Comparison of ENCODE assay signal across 8 cellular contexts in genomic region chr20:380763-381580, GRCh38. TPM values are rescaled to one million over a fixed set of nuclear protein-coding genes. Genes with fewer than 3 reads are reported as not detected.
DNase-seq lines count a peak whose midpoint lies in the region; ATAC-seq and TF ChIP-seq lines count a peak whose summit lies in the region.

No MANE protein-coding gene starts in this region.

- DNase-seq in NOMO-1 treated with DMSO at 0.1 percent for 48 hours (lab: John Stamatoyannopoulos, UW; ENCODE audit: unreplicated experiment), result peak; percentile 34
- DNase-seq in NOMO-1 treated with dmso at 0.1 percent for 144 hours (lab: John Stamatoyannopoulos, UW; ENCODE audit: unreplicated experiment), result no peak
- peak; percentile 82 for DNase-seq in NCI-H2227 (lab: John Stamatoyannopoulos, UW; ENCODE audit: unreplicated experiment)
- peak; percentile 76 to 81 for DNase-seq in activated CD4-positive, alpha-beta T cell treated with anti-CD3 and anti-CD28 coated beads, Interleukin-2, amount 50 U/mL, for 48 hours
- peak in 2 of 3 donors; percentile 16 to 22 for DNase-seq in effector memory CD4-positive, alpha-beta T cell
- DNase-seq in mesothelial cell of epicardium (ENCODE audit: low spot score in 2 of 2, unreplicated experiment in 2 of 2), result peak in 1 of 2 experiments; percentile 70
- peak; percentile 26 for DNase-seq in stimulated activated CD8-positive, alpha-beta memory T cell treated with anti-CD3 and anti-CD28 coated beads, Interleukin-7, amount 100 ng/mL, for 24 hours (ENCODE audit: low read depth)

- ATAC-seq in HG02852 (IDR thresholded peaks at IDR 0.05; ENCODE audit: unreplicated experiment), result peak; percentile 51

- peaks cover 2% of the 10 kb centered on the region for H3K4me1 Mint-ChIP-seq in mesothelial cell of epicardium

- H3K4me3 Mint-ChIP-seq in mesothelial cell of epicardium, result peak overlapping the region; percentile 68

- H3K36me3 ChIP-seq in effector memory CD4-positive, alpha-beta T cell (ENCODE audit: control insufficient read depth, insufficient read depth, low read length), result no peaks in the 10 kb centered on the region

- H3K27me3 Mint-ChIP-seq in mesothelial cell of epicardium (ENCODE audit: low read depth), result no peaks in the 10 kb centered on the region

- H3K4me3 ChIP-seq in effector memory CD4-positive, alpha-beta T cell (ENCODE audit: insufficient read depth, low read depth, low read length, poor library complexity, severe bottlenecking), result peak overlapping the region; percentile 73

- TF ChIP-seq CTCF in mesothelial cell of epicardium (IDR thresholded peaks at IDR 0.05; ENCODE audit: unreplicated experiment), result no peak

- no peaks in the 10 kb centered on the region for H3K36me3 Mint-ChIP-seq in mesothelial cell of epicardium

- no peak overlapping the region for H3K27ac Mint-ChIP-seq in mesothelial cell of epicardium

- H3K9me3 Mint-ChIP-seq in mesothelial cell of epicardium, result no peaks in the 10 kb centered on the region

- H3K4me1 ChIP-seq in effector memory CD4-positive, alpha-beta T cell (ENCODE audit: control insufficient read depth, insufficient read depth, low read length, poor library complexity, severe bottlenecking), result no peaks in the 10 kb centered on the region

- H3K27ac ChIP-seq in effector memory CD4-positive, alpha-beta T cell (ENCODE audit: insufficient read depth, low read length, poor library complexity, severe bottlenecking), result peak overlapping the region; percentile 53

- no peaks in the 10 kb centered on the region for H3K9me3 ChIP-seq in effector memory CD4-positive, alpha-beta T cell (ENCODE audit: control insufficient read depth, low read length)

- no peaks in the 10 kb centered on the region for H3K27me3 ChIP-seq in effector memory CD4-positive, alpha-beta T cell (replicated peaks; ENCODE audit: control insufficient read depth, insufficient read depth, low read length, poor library complexity, severe bottlenecking)

RNA-seq across cellular contexts. Expression of gene TRIB3, which starts 0.4 kb away (rescaled TPM):
- total RNA-seq in mesothelial cell of epicardium, result 3.6 to 3.9 TPM (median 3.8 TPM) in 3 replicates

RNA-seq across cellular contexts. Expression of gene RBCK1, which starts 27.1 kb away (rescaled TPM):
- total RNA-seq in mesothelial cell of epicardium, result 108 to 111 TPM (median 108 TPM) in 3 replicates

RNA-seq across cellular contexts. Expression of gene NRSN2, which starts 34.1 kb away (rescaled TPM):
- total RNA-seq in mesothelial cell of epicardium, result 41.0 to 46.2 TPM (median 41.2 TPM) in 3 replicates

RNA-seq across cellular contexts. Expression of gene SOX12, which starts 55.6 kb away (rescaled TPM):
- total RNA-seq in mesothelial cell of epicardium, result 65.9 to 67.0 TPM (median 66.8 TPM) in 3 replicates
